10 cellular contexts compared by ENCODE assay signal in genomic region chr10:64503429-64503828, GRCh38.
"Had no signal": no experiment of that assay in that cellular context is flagged by ENCODE, and none has a peak within 500 bp of the region (broad histone marks: within the 10 kb centered on the region; RNA-seq: fewer than 3 reads in every experiment).

No MANE protein-coding gene starts in this region.

- H3K27me3 ChIP-seq: esophagus muscularis mucosa, testis had no signal

- H3K4me3 ChIP-seq: esophagus muscularis mucosa, psoas muscle, testis had no signal

- H3K27ac ChIP-seq: esophagus muscularis mucosa, psoas muscle, testis had no signal

- H3K9me3 ChIP-seq: esophagus muscularis mucosa, psoas muscle, testis had no signal

- H3K36me3 ChIP-seq: esophagus muscularis mucosa had no signal

- ATAC-seq: psoas muscle; stimulated activated naive CD8-positive, alpha-beta T cell treated with anti-CD3 and anti-CD28 coated beads, Interleukin-15, amount 100 ng/mL, for 72 hours had no signal

- DNase-seq: activated CD4-positive, alpha-beta T cell treated with anti-CD3 and anti-CD28 coated beads, Interleukin-2, amount 10 ng/mL, durations not matched to agents 7 days and 5 days; activated CD8-positive, alpha-beta memory T cell treated with anti-CD3 and anti-CD28 coated beads, Interleukin-2, amount 50 U/mL, for 48 hours; activated gamma-delta T cell treated with Interleukin-2 at 50 U/mL for 16 hours; amniotic stem cell; foreskin fibroblast; psoas muscle; stimulated activated CD4-positive, alpha-beta T cell treated with anti-CD3 and anti-CD28 coated beads, Interleukin-1b, Interleukin-23, amount 100 ng/mL, for 48 hours; stimulated activated naive CD8-positive, alpha-beta T cell treated with anti-CD3 and anti-CD28 coated beads, Interleukin-15, amount 100 ng/mL, for 72 hours; testis had no signal

- H3K4me1 ChIP-seq: esophagus muscularis mucosa, psoas muscle, testis had no signal
